ENCODE assay signal across 11 cellular contexts in genomic region chr2:12918841-12919445, GRCh38.
A peak's percentile ranks its signal among the peaks of the same experiment; 100 is the strongest.
DNase-seq lines count a peak whose midpoint lies in the region; ATAC-seq and TF ChIP-seq lines count a peak whose summit lies in the region.
"Had no signal": no experiment of that assay in that cellular context is flagged by ENCODE, and none has a peak within 500 bp of the region (broad histone marks: within the 10 kb centered on the region; RNA-seq: fewer than 3 reads in every experiment).

No MANE protein-coding gene starts in this region.

- intact Hi-C loops in left lung (cut with DNase I) (no loop called here), stomach (cut with DNase I; ENCODE audit: low total_unique reads) (no loop called here)
- intact Hi-C loops in activated T-helper 1 cell treated with anti-CD3 and anti-CD28 coated beads, Interleukin-12 subunit alpha, Interleukin-12 subunit beta, Interleukin-2, Interleukin-4 antibody, amounts not matched to agents 30 ng/mL and 10 ng/mL and 1 ng/mL, durations not matched to agents 14 hours and 24 hours and 36 hours (cut with micrococcal nuclease), result no loop called here

- ATAC-seq in left lung, result peak; percentile 84
- no peak for ATAC-seq in HG03565 (IDR thresholded peaks at IDR 0.05; ENCODE audit: unreplicated experiment)
- no peak for ATAC-seq in GM18858 (IDR thresholded peaks at IDR 0.05; ENCODE audit: unreplicated experiment)

- no peaks in the 10 kb centered on the region; the same call in 1 of the 2 replicates for H3K36me3 Mint-ChIP-seq in HFFc6 (ENCODE audit: low read depth)
- H3K36me3 Mint-ChIP-seq in activated T-helper 1 cell treated with anti-CD3 and anti-CD28 coated beads, Interleukin-12 subunit alpha, Interleukin-12 subunit beta, Interleukin-2, Interleukin-4 antibody, amounts not matched to agents 30 ng/mL and 10 ng/mL and 1 ng/mL, durations not matched to agents 14 hours and 24 hours and 36 hours (ENCODE audit: low read depth), result no peaks in the 10 kb centered on the region
- H3K36me3 Mint-ChIP-seq: IgD-negative memory B cell had no signal

- H3K4me1 ChIP-seq in left lung (peaks cover 0 to 8% of the 10 kb centered on the region in 2 donors), stomach (peaks cover 0 to 26% (median 16%) of the 10 kb centered on the region in 4 donors)

- no peaks in the 10 kb centered on the region for H3K9me3 Mint-ChIP-seq in HFFc6
- H3K9me3 Mint-ChIP-seq in activated T-helper 1 cell treated with anti-CD3 and anti-CD28 coated beads, Interleukin-12 subunit alpha, Interleukin-12 subunit beta, Interleukin-2, Interleukin-4 antibody, amounts not matched to agents 30 ng/mL and 10 ng/mL and 1 ng/mL, durations not matched to agents 14 hours and 24 hours and 36 hours, result no peaks in the 10 kb centered on the region

- H3K27ac ChIP-seq in left lung (peak overlapping the region; percentile 58 to 67), stomach (peak overlapping the region; percentile 62 to 81 (median 76))

- H3K27ac Mint-ChIP-seq in HFFc6, result peak overlapping the region; percentile 85
- H3K27ac Mint-ChIP-seq in activated T-helper 1 cell treated with anti-CD3 and anti-CD28 coated beads, Interleukin-12 subunit alpha, Interleukin-12 subunit beta, Interleukin-2, Interleukin-4 antibody, amounts not matched to agents 30 ng/mL and 10 ng/mL and 1 ng/mL, durations not matched to agents 14 hours and 24 hours and 36 hours, result no peak overlapping the region
- H3K27ac Mint-ChIP-seq: IgD-negative memory B cell had no signal

- TF ChIP-seq EP300 in stomach (IDR thresholded peaks at IDR 0.05), result peak; percentile 56

- no peaks in the 10 kb centered on the region for H3K27me3 Mint-ChIP-seq in HFFc6 (ENCODE audit: insufficient read depth)
- H3K27me3 Mint-ChIP-seq in activated T-helper 1 cell treated with anti-CD3 and anti-CD28 coated beads, Interleukin-12 subunit alpha, Interleukin-12 subunit beta, Interleukin-2, Interleukin-4 antibody, amounts not matched to agents 30 ng/mL and 10 ng/mL and 1 ng/mL, durations not matched to agents 14 hours and 24 hours and 36 hours (ENCODE audit: insufficient read depth), result peaks cover 23% of the 10 kb centered on the region

- peak; percentile 94 for DNase-seq in HFFc6
- peak; percentile 85 to 98 for DNase-seq in cardiac fibroblast (ENCODE audit: low read depth in 2 of 2)
- DNase-seq in left lung, result peak in 1 of 2 donors; percentile 70
- peak; percentile 41 for DNase-seq in stomach
- no peak for DNase-seq in activated T-helper 1 cell treated with anti-CD3 and anti-CD28 coated beads, Interleukin-12 subunit alpha, Interleukin-12 subunit beta, Interleukin-2, Interleukin-4 antibody, amounts not matched to agents 30 ng/mL and 10 ng/mL and 1 ng/mL, durations not matched to agents 14 hours and 24 hours and 36 hours (ENCODE audit: low spot score)
- DNase-seq in NCI-H82 treated with DMSO at 0.1 percent for 48 hours (lab: John Stamatoyannopoulos, UW; ENCODE audit: unreplicated experiment), result no peak
- DNase-seq: DMS53, NCI-H510A treated with DMSO at 0.1 percent for 48 hours had no signal

- no peak for TF ChIP-seq CTCF in HFFc6 (IDR thresholded peaks at IDR 0.05)
- no peak for TF ChIP-seq CTCF in cardiac fibroblast (IDR thresholded peaks at IDR 0.05; ENCODE audit: low read depth, low read length)
- no peak for TF ChIP-seq CTCF in left lung (IDR thresholded peaks at IDR 0.05)
- no peak for TF ChIP-seq CTCF in stomach (IDR thresholded peaks at IDR 0.05)

- H3K27me3 ChIP-seq in left lung (no peaks in the 10 kb centered on the region), stomach (no peaks in the 10 kb centered on the region)

- peaks cover 90% of the 10 kb centered on the region for H3K4me1 Mint-ChIP-seq in HFFc6 (ENCODE audit: low read depth)
- H3K4me1 Mint-ChIP-seq in activated T-helper 1 cell treated with anti-CD3 and anti-CD28 coated beads, Interleukin-12 subunit alpha, Interleukin-12 subunit beta, Interleukin-2, Interleukin-4 antibody, amounts not matched to agents 30 ng/mL and 10 ng/mL and 1 ng/mL, durations not matched to agents 14 hours and 24 hours and 36 hours (ENCODE audit: low read depth), result no peaks in the 10 kb centered on the region
- H3K4me1 Mint-ChIP-seq: IgD-negative memory B cell had no signal

- WGBS in stomach, 5 donors, result 15 to 25% (median 23%) methylated on average over 7 of the region's 7 CpGs

- H3K36me3 ChIP-seq in left lung, result no peaks in the 10 kb centered on the region
- H3K36me3 ChIP-seq in stomach, result no peaks in the 10 kb centered on the region

- TF ChIP-seq POLR2A in stomach (IDR thresholded peaks at IDR 0.05), result no peak

- H3K4me3 Mint-ChIP-seq in HFFc6, result peak overlapping the region; percentile 66
- no peak overlapping the region for H3K4me3 Mint-ChIP-seq in activated T-helper 1 cell treated with anti-CD3 and anti-CD28 coated beads, Interleukin-12 subunit alpha, Interleukin-12 subunit beta, Interleukin-2, Interleukin-4 antibody, amounts not matched to agents 30 ng/mL and 10 ng/mL and 1 ng/mL, durations not matched to agents 14 hours and 24 hours and 36 hours
- H3K4me3 Mint-ChIP-seq: IgD-negative memory B cell had no signal

- no peaks in the 10 kb centered on the region for H3K9me3 ChIP-seq in left lung
- H3K9me3 ChIP-seq in stomach, result no peaks in the 10 kb centered on the region

- H3K4me3 ChIP-seq in cardiac fibroblast (replicated peaks in 1 of 2; ENCODE audit: low read depth in 2 of 2, low read length in 2 of 2) (no peak overlapping the region), left lung (no peak overlapping the region), stomach (no peak overlapping the region)

Comparison
In these comparisons a context has a peak if more than half of its experiments do, and no peak if none do; other contexts are left out.
1. DNase-seq: peak in HFFc6 (single experiment), cardiac fibroblast (2 of 2) and stomach (single experiment); none in activated T-helper 1 cell treated with anti-CD3 and anti-CD28 coated beads, Interleukin-12 subunit alpha, Interleukin-12 subunit beta, Interleukin-2, Interleukin-4 antibody, amounts not matched to agents 30 ng/mL and 10 ng/mL and 1 ng/mL, durations not matched to agents 14 hours and 24 hours and 36 hours (single experiment) and NCI-H82 treated with DMSO at 0.1 percent for 48 hours (single experiment).